1 cellular context compared by ENCODE assay signal in the genomic region with DNA sequence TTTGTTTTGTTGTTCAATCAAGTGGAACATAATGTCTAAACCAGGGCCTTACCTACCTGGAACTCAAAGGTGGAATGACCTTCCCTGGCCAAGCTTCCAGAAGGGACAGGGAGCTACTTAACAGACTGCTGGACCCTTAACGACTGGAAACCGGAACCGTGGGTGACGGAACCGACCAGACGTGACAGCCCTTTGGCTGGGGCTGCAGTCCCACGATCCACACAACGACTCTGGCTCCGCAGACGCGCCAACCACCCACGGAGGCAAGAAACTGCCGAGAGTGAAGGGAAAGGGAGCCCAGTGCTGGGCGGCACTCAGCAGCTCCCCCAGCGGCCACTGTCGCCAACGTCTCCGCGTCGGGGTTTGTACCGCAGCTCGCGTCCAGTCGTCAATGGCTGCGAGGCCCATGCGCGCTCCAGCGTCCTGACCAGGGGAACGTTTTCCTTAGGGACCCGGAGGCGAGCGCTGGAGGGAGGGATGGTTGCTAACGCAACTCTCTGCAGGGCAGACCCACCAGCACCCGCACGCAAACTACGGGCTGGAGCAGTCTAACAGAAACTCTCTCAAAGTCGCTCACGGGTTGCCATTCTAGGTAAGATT.
TF ChIP-seq lines count a peak whose summit lies in the region.

No MANE protein-coding gene starts in this region.

TF ChIP-seq in HepG2, 621 proteins besides CTCF, POLR2A, EP300 and RAD21 (continued from another document and continues in another):
- TF ChIP-seq, protein P1, sequence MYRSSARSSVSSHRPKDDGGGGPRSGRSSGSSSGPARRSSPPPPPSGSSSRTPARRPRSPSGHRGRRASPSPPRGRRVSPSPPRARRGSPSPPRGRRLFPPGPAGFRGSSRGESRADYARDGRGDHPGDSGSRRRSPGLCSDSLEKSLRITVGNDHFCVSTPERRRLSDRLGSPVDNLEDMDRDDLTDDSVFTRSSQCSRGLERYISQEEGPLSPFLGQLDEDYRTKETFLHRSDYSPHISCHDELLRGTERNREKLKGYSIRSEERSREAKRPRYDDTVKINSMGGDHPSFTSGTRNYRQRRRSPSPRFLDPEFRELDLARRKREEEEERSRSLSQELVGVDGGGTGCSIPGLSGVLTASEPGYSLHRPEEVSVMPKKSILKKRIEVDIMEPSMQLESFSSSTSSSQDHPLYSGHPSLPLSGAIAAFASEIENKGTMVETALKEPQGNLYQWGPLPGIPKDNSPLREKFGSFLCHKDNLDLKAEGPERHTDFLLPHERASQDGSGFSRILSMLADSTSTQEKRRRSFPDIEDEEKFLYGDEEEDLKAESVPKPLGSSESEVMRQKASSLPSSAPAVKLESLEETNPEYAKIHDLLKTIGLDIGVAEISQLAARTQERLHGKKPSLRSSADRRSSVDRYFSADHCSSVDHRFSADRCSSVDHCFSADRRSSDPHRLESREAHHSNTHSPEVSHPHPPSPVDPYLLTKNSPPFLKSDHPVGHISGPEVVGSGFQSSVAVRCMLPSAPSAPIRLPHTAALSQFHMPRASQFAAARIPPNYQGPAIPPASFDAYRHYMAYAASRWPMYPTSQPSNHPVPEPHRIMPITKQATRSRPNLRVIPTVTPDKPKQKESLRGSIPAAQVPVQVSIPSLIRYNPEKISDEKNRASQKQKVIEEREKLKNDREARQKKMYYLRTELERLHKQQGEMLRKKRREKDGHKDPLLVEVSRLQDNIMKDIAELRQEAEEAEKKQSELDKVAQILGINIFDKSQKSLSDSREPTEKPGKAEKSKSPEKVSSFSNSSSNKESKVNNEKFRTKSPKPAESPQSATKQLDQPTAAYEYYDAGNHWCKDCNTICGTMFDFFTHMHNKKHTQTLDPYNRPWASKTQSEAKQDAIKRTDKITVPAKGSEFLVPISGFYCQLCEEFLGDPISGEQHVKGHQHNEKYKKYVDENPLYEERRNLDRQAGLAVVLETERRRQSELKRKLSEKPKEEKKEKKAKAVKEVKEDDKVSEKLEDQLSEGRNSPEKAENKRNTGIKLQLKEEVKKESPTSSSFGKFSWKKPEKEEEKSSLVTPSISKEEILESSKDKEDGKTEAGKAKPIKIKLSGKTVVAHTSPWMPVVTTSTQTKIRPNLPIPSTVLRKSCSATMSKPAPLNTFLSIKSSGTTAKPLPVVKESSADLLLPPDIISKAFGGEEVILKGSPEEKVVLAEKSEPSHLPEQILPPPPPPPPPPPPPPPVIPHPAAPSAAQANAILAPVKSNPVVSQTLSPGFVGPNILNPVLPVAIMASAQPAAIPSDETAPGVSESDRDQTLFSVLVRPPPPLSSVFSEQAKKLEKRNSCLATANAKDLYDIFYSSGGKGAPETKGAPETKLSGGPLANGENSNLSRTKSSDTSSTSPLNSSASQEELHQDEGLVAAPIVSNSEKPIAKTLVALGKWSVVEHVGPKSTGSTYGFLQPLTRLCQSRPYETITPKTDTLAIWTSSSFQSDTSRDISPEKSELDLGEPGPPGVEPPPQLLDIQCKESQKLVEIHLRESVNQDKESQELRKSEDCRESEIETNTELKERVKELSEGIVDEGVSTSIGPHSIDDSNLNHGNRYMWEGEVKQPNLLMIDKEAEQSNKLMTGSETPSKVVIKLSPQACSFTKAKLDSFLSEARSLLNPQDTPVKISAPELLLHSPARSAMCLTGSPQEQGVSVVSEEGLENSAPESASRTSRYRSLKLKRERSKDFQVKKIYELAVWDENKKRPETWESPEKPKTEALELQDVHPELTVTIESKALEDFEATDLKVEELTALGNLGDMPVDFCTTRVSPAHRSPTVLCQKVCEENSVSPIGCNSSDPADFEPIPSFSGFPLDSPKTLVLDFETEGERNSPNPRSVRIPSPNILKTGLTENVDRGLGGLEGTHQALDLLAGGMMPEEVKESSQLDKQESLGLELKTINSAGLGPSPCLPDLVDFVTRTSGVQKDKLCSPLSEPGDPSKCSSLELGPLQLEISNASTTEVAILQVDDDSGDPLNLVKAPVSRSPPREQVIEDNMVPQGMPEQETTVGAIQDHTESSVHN (CRISPR knock-in tag; IDR thresholded peaks at IDR 0.05): no peak
- TF ChIP-seq TOPORS (CRISPR knock-in tag; IDR thresholded peaks at IDR 0.05) (0 out of 2 replicates have a peak, but pooled peaks have one; percentile 17), ZNF333 (CRISPR knock-in tag; IDR thresholded peaks at IDR 0.05; ENCODE audit: borderline replicate concordance) (no peak), SIN3A (IDR thresholded peaks at IDR 0.05; ENCODE audit: borderline replicate concordance, low read depth, low read length) (no peak), ZSCAN30 (CRISPR knock-in tag; IDR thresholded peaks at IDR 0.05) (no peak), ZNF367 (CRISPR knock-in tag; IDR thresholded peaks at IDR 0.05; ENCODE audit: borderline replicate concordance) (no peak), DMAP1 (CRISPR knock-in tag; IDR thresholded peaks at IDR 0.05) (peak; percentile 45; the same call in 1 of the 2 replicates), ZNF891 (CRISPR knock-in tag; IDR thresholded peaks at IDR 0.05) (peak; percentile 69; the same call in 1 of the 2 replicates), ZBTB3 (CRISPR knock-in tag; IDR thresholded peaks at IDR 0.05; ENCODE audit: borderline replicate concordance, low read depth) (no peak), ZFP36L1 (CRISPR knock-in tag; IDR thresholded peaks at IDR 0.05) (no peak), HIVEP1 (CRISPR knock-in tag; IDR thresholded peaks at IDR 0.05) (no peak), ZNF33B (CRISPR knock-in tag; IDR thresholded peaks at IDR 0.05) (peak; percentile 77; the same call in 1 of the 2 replicates), ZNF7 (CRISPR knock-in tag; IDR thresholded peaks at IDR 0.05) (no peak), POLR2AphosphoS2 (IDR thresholded peaks at IDR 0.05; ENCODE audit: low read depth, low read length) (no peak), RARA (CRISPR knock-in tag; IDR thresholded peaks at IDR 0.05) (no peak), HHEX (CRISPR knock-in tag; IDR thresholded peaks at IDR 0.05) (no peak), FOXK2 (IDR thresholded peaks at IDR 0.05) (no peak), ZNF652 (CRISPR knock-in tag; IDR thresholded peaks at IDR 0.05; ENCODE audit: borderline replicate concordance, low read depth) (no peak; the same call in 1 of the 2 replicates), YY1 (IDR thresholded peaks at IDR 0.05; ENCODE audit: insufficient read depth, insufficient replicate concordance, low read depth, low read length) (peak; percentile 76), ZNF598 (CRISPR knock-in tag; IDR thresholded peaks at IDR 0.05; ENCODE audit: borderline replicate concordance) (peak; percentile 98), KDM6A (CRISPR knock-in tag; IDR thresholded peaks at IDR 0.05; ENCODE audit: low read depth) (0 out of 2 replicates have a peak, but pooled peaks have one; percentile 38), FOXC1 (CRISPR knock-in tag; IDR thresholded peaks at IDR 0.05; ENCODE audit: borderline replicate concordance) (peak; percentile 67), ERF (CRISPR knock-in tag; IDR thresholded peaks at IDR 0.05) (peak; percentile 86; the same call in 1 of the 2 replicates), IKZF4 (CRISPR knock-in tag; IDR thresholded peaks at IDR 0.05; ENCODE audit: borderline replicate concordance, low read depth, not compliant biosample characterization) (peak; percentile 82)
- TF ChIP-seq, protein P2, sequence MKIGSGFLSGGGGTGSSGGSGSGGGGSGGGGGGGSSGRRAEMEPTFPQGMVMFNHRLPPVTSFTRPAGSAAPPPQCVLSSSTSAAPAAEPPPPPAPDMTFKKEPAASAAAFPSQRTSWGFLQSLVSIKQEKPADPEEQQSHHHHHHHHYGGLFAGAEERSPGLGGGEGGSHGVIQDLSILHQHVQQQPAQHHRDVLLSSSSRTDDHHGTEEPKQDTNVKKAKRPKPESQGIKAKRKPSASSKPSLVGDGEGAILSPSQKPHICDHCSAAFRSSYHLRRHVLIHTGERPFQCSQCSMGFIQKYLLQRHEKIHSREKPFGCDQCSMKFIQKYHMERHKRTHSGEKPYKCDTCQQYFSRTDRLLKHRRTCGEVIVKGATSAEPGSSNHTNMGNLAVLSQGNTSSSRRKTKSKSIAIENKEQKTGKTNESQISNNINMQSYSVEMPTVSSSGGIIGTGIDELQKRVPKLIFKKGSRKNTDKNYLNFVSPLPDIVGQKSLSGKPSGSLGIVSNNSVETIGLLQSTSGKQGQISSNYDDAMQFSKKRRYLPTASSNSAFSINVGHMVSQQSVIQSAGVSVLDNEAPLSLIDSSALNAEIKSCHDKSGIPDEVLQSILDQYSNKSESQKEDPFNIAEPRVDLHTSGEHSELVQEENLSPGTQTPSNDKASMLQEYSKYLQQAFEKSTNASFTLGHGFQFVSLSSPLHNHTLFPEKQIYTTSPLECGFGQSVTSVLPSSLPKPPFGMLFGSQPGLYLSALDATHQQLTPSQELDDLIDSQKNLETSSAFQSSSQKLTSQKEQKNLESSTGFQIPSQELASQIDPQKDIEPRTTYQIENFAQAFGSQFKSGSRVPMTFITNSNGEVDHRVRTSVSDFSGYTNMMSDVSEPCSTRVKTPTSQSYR (CRISPR knock-in tag; IDR thresholded peaks at IDR 0.05; ENCODE audit: borderline replicate concordance): 0 out of 2 replicates have a peak, but pooled peaks have one; percentile 47
- TF ChIP-seq, protein P3, sequence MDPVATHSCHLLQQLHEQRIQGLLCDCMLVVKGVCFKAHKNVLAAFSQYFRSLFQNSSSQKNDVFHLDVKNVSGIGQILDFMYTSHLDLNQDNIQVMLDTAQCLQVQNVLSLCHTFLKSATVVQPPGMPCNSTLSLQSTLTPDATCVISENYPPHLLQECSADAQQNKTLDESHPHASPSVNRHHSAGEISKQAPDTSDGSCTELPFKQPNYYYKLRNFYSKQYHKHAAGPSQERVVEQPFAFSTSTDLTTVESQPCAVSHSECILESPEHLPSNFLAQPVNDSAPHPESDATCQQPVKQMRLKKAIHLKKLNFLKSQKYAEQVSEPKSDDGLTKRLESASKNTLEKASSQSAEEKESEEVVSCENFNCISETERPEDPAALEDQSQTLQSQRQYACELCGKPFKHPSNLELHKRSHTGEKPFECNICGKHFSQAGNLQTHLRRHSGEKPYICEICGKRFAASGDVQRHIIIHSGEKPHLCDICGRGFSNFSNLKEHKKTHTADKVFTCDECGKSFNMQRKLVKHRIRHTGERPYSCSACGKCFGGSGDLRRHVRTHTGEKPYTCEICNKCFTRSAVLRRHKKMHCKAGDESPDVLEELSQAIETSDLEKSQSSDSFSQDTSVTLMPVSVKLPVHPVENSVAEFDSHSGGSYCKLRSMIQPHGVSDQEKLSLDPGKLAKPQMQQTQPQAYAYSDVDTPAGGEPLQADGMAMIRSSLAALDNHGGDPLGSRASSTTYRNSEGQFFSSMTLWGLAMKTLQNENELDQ (CRISPR knock-in tag; IDR thresholded peaks at IDR 0.05; ENCODE audit: borderline replicate concordance): peak; percentile 43; the same call in 1 of the 2 replicates
- TF ChIP-seq, protein P4, sequence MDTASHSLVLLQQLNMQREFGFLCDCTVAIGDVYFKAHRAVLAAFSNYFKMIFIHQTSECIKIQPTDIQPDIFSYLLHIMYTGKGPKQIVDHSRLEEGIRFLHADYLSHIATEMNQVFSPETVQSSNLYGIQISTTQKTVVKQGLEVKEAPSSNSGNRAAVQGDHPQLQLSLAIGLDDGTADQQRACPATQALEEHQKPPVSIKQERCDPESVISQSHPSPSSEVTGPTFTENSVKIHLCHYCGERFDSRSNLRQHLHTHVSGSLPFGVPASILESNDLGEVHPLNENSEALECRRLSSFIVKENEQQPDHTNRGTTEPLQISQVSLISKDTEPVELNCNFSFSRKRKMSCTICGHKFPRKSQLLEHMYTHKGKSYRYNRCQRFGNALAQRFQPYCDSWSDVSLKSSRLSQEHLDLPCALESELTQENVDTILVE (CRISPR knock-in tag; IDR thresholded peaks at IDR 0.05): peak; percentile 55
- TF ChIP-seq, protein P5, sequence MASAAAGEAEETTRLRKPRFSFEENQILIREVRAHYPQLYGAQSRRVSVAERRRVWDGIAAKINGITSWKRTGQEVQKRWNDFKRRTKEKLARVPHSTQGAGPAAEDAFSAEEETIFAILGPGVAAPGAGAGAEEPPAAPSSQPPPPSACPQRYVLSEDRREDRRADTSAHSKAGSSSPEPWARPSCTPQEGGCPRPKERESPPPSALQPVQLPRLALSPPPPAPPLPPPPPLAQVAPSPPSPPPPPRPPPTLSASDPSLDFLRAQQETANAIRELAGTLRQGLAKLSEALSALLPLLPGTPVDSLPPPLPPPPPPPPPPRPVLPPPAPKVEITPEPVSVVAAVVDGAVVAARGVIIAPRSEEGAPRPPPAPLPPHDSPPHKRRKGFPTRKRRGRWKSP (CRISPR knock-in tag; IDR thresholded peaks at IDR 0.05): 0 out of 2 replicates have a peak, but pooled peaks have one; percentile 47
- TF ChIP-seq, protein P6, sequence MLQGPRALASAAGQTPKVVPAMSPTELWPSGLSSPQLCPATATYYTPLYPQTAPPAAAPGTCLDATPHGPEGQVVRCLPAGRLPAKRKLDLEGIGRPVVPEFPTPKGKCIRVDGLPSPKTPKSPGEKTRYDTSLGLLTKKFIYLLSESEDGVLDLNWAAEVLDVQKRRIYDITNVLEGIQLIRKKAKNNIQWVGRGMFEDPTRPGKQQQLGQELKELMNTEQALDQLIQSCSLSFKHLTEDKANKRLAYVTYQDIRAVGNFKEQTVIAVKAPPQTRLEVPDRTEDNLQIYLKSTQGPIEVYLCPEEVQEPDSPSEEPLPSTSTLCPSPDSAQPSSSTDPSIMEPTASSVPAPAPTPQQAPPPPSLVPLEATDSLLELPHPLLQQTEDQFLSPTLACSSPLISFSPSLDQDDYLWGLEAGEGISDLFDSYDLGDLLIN (CRISPR knock-in tag; IDR thresholded peaks at IDR 0.05; ENCODE audit: borderline replicate concordance): no peak
- TF ChIP-seq, protein P7, sequence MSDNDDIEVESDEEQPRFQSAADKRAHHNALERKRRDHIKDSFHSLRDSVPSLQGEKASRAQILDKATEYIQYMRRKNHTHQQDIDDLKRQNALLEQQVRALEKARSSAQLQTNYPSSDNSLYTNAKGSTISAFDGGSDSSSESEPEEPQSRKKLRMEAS (IDR thresholded peaks at IDR 0.05): peak; percentile 53; the same call in 1 of the 2 replicates
- TF ChIP-seq, protein P8, sequence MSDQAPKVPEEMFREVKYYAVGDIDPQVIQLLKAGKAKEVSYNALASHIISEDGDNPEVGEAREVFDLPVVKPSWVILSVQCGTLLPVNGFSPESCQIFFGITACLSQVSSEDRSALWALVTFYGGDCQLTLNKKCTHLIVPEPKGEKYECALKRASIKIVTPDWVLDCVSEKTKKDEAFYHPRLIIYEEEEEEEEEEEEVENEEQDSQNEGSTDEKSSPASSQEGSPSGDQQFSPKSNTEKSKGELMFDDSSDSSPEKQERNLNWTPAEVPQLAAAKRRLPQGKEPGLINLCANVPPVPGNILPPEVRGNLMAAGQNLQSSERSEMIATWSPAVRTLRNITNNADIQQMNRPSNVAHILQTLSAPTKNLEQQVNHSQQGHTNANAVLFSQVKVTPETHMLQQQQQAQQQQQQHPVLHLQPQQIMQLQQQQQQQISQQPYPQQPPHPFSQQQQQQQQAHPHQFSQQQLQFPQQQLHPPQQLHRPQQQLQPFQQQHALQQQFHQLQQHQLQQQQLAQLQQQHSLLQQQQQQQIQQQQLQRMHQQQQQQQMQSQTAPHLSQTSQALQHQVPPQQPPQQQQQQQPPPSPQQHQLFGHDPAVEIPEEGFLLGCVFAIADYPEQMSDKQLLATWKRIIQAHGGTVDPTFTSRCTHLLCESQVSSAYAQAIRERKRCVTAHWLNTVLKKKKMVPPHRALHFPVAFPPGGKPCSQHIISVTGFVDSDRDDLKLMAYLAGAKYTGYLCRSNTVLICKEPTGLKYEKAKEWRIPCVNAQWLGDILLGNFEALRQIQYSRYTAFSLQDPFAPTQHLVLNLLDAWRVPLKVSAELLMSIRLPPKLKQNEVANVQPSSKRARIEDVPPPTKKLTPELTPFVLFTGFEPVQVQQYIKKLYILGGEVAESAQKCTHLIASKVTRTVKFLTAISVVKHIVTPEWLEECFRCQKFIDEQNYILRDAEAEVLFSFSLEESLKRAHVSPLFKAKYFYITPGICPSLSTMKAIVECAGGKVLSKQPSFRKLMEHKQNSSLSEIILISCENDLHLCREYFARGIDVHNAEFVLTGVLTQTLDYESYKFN (CRISPR knock-in tag; conservative IDR thresholded peaks at IDR 0.05): no peak
